ENCODE assay signal across 1 cellular context in the genomic region with DNA sequence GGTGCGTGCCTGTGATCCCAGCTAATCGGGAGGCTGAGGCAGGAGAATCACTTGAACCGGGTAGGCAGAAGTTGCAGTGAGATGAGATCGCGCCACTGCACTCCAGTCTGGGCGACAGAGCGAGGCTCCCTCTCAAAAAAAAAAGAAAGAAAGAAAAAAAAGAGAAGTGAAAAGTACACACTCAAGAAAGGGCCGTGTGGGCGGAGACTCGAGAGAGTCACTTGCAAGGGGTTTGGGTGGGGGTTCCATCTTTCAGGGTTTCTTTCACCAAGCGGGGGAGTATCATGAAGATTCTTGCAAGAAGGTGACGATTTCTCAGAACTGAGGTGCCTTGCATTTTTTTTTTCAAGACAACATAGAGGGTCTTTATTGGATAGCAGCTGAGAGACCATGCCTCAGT.
A peak's percentile ranks its signal among the peaks of the same experiment; 100 is the strongest.
TF ChIP-seq lines count a peak whose summit lies in the region.

No MANE protein-coding gene starts in this region.

TF ChIP-seq in GM12878, 131 proteins besides CTCF, POLR2A, EP300 and RAD21:
- TF ChIP-seq SPI1 (IDR thresholded peaks at IDR 0.05; ENCODE audit: borderline replicate concordance, insufficient read depth, low read depth, low read length) (peak; percentile 91), CREM (IDR thresholded peaks at IDR 0.05; ENCODE audit: low read depth) (peak; percentile 30; the same call in 1 of the 2 replicates), MTA2 (IDR thresholded peaks at IDR 0.05; ENCODE audit: low read depth) (0 out of 2 replicates have a peak, but pooled peaks have one; percentile 30), MEF2B (IDR thresholded peaks at IDR 0.05; ENCODE audit: partially characterized antibody, poor library complexity, severe bottlenecking) (peak; percentile 29), ATF7 (IDR thresholded peaks at IDR 0.05; ENCODE audit: low read depth) (peak; percentile 48; the same call in 1 of the 2 replicates), SUPT20H (IDR thresholded peaks at IDR 0.05; ENCODE audit: borderline replicate concordance, control insufficient read depth, low read depth, low read length) (no peak), ZNF384 (IDR thresholded peaks at IDR 0.05; ENCODE audit: borderline replicate concordance, low read depth, low read length) (peak; percentile 85), JUND (IDR thresholded peaks at IDR 0.05; ENCODE audit: low read depth, low read length) (no peak), EGR1 (IDR thresholded peaks at IDR 0.05; ENCODE audit: borderline replicate concordance in 1 of 2, low read depth in 2 of 2, low read length in 2 of 2) (peak in 1 of 2 experiments; percentile 77; a peak in 2 of 3 replicates), WRNIP1 (IDR thresholded peaks at IDR 0.05; ENCODE audit: borderline replicate concordance, low read depth, low read length) (no peak), BCL11A (IDR thresholded peaks at IDR 0.05; ENCODE audit: low read depth, low read length) (0 out of 2 replicates have a peak, but pooled peaks have one; percentile 22), NBN (IDR thresholded peaks at IDR 0.05) (peak; percentile 40; the same call in 1 of the 2 replicates)
- TF ChIP-seq, protein P1, sequence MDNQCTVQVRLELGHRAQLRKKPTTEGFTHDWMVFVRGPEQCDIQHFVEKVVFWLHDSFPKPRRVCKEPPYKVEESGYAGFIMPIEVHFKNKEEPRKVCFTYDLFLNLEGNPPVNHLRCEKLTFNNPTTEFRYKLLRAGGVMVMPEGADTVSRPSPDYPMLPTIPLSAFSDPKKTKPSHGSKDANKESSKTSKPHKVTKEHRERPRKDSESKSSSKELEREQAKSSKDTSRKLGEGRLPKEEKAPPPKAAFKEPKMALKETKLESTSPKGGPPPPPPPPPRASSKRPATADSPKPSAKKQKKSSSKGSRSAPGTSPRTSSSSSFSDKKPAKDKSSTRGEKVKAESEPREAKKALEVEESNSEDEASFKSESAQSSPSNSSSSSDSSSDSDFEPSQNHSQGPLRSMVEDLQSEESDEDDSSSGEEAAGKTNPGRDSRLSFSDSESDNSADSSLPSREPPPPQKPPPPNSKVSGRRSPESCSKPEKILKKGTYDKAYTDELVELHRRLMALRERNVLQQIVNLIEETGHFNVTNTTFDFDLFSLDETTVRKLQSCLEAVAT (IDR thresholded peaks at IDR 0.05): peak; percentile 60
- TF ChIP-seq, protein P2, sequence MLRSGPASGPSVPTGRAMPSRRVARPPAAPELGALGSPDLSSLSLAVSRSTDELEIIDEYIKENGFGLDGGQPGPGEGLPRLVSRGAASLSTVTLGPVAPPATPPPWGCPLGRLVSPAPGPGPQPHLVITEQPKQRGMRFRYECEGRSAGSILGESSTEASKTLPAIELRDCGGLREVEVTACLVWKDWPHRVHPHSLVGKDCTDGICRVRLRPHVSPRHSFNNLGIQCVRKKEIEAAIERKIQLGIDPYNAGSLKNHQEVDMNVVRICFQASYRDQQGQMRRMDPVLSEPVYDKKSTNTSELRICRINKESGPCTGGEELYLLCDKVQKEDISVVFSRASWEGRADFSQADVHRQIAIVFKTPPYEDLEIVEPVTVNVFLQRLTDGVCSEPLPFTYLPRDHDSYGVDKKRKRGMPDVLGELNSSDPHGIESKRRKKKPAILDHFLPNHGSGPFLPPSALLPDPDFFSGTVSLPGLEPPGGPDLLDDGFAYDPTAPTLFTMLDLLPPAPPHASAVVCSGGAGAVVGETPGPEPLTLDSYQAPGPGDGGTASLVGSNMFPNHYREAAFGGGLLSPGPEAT (IDR thresholded peaks at IDR 0.05; ENCODE audit: low read depth): peak; percentile 17; the same call in 1 of the 2 replicates
